Comparison of ENCODE assay signal across 13 cellular contexts in genomic region chr3:112811917-112812660, GRCh38. TPM values are rescaled to one million over a fixed set of nuclear protein-coding genes. Genes with fewer than 3 reads are reported as not detected.
A peak's percentile ranks its signal among the peaks of the same experiment; 100 is the strongest.
DNase-seq lines count a peak whose midpoint lies in the region; TF ChIP-seq lines count a peak whose summit lies in the region.
"Had no signal": no experiment of that assay in that cellular context is flagged by ENCODE, and none has a peak within 500 bp of the region (broad histone marks: within the 10 kb centered on the region; RNA-seq: fewer than 3 reads in every experiment).

No MANE protein-coding gene starts in this region.

- H3K4me1 ChIP-seq in mesodermal cell (ENCODE audit: control insufficient read depth, insufficient read depth, low read length, poor library complexity, severe bottlenecking), result peaks cover 4% of the 10 kb centered on the region
- H3K4me1 ChIP-seq in stomach smooth muscle (ENCODE audit: control insufficient read depth, insufficient read depth, low read length), result peaks cover 13% of the 10 kb centered on the region

- peaks cover 5% of the 10 kb centered on the region for H3K27me3 Mint-ChIP-seq in brain

- DNase-seq in Kasumi-1 (lab: John Stamatoyannopoulos, UW) (peak; percentile 13 to 26), T-helper 1 cell (no peak), midbrain (lab: John Stamatoyannopoulos, UW) (no peak), NCI-H1092 (lab: John Stamatoyannopoulos, UW) (no peak)
- no peak for DNase-seq in activated CD4-positive, alpha-beta T cell treated with anti-CD3 and anti-CD28 coated beads, Interleukin-2, amount 50 U/mL, for 1 hour
- DNase-seq: activated CD4-positive, CD25-positive, alpha-beta regulatory T cell; natural killer cell; NCI-H510A treated with DMSO at 0.1 percent for 48 hours; SIG-M5 had no signal

- H3K9me3 ChIP-seq in mesodermal cell (ENCODE audit: control insufficient read depth, low read length) (no peaks in the 10 kb centered on the region), stomach smooth muscle (ENCODE audit: control insufficient read depth in 2 of 2, low read length in 2 of 2) (no peaks in the 10 kb centered on the region)

- H3K9ac ChIP-seq in stomach smooth muscle (ENCODE audit: low read length in 2 of 2), result no peak overlapping the region

- H3K4me3 ChIP-seq in mesodermal cell (ENCODE audit: extremely low read depth, insufficient read depth, low read length, poor library complexity, severe bottlenecking), result no peak overlapping the region
- peak overlapping the region in 1 of 2 donors; percentile 24 for H3K4me3 ChIP-seq in stomach smooth muscle (ENCODE audit: low read length in 2 of 2)

- H3K4me3 Mint-ChIP-seq in brain, result no peak overlapping the region
- H3K4me3 Mint-ChIP-seq: natural killer cell had no signal

- peaks cover 0 to 3% (median 0%) of the 10 kb centered on the region in 5 experiments for H3K9me3 Mint-ChIP-seq in brain
- H3K9me3 Mint-ChIP-seq: natural killer cell had no signal

- WGBS in mesodermal cell (ENCODE audit: insufficient coverage in 2 of 2), 2 experiments, result 90 to 98% methylated on average over 4 to 5 of the region's 8 CpGs

- no peaks in the 10 kb centered on the region for H3K27me3 ChIP-seq in stomach smooth muscle (ENCODE audit: control insufficient read depth in 1 of 2, insufficient read depth in 2 of 2, low read length in 2 of 2)

- no peaks in the 10 kb centered on the region for H3K36me3 Mint-ChIP-seq in brain
- H3K36me3 Mint-ChIP-seq: natural killer cell had no signal

- H3K36me3 ChIP-seq in mesodermal cell (ENCODE audit: control insufficient read depth, insufficient read depth, low read length) (no peaks in the 10 kb centered on the region), stomach smooth muscle (ENCODE audit: control insufficient read depth in 2 of 2, insufficient read depth in 2 of 2, low read length in 2 of 2) (no peaks in the 10 kb centered on the region)

- H3K27ac ChIP-seq in mesodermal cell (ENCODE audit: low read depth, low read length, severe bottlenecking), result peak overlapping the region; percentile 78
- H3K27ac ChIP-seq in stomach smooth muscle (ENCODE audit: low read length), result peak overlapping the region; percentile 66

- no peak for TF ChIP-seq CTCF in brain (conservative IDR thresholded peaks at IDR 0.05)

- H3K4me1 Mint-ChIP-seq in brain, result peaks cover 15% of the 10 kb centered on the region

- H3K27ac Mint-ChIP-seq in brain, result peak overlapping the region in 3 of 5 experiments; percentile 51 to 85 (median 68)
- H3K27ac Mint-ChIP-seq: natural killer cell had no signal

RNA-seq across cellular contexts. Expression of gene CD200R1L, which starts 34.6 kb away (rescaled TPM):
- polyA plus RNA-seq in brain (ENCODE audit: insufficient read depth, low read depth, low replicate concordance), result not detected
- polyA plus RNA-seq in mesodermal cell (2013, experiment 1 of 2), result not detected
- polyA plus RNA-seq in mesodermal cell (2013, experiment 2 of 2), result not detected
- polyA plus RNA-seq: endothelial cell of umbilical vein had no signal

Comparison
In these comparisons a context has a peak if more than half of its experiments do, and no peak if none do; other contexts are left out.
1. DNase-seq: peak in Kasumi-1 (2 of 2); none in T-helper 1 cell (0 of 5), activated CD4-positive, alpha-beta T cell treated with anti-CD3 and anti-CD28 coated beads, Interleukin-2, amount 50 U/mL, for 1 hour (single experiment), midbrain (single experiment) and NCI-H1092 (single experiment).